Comparison of ENCODE assay signal across 2 cellular contexts in genomic region chr1:46506470-46507219, GRCh38.
TF ChIP-seq lines count a peak whose summit lies in the region.

No MANE protein-coding gene starts in this region.

TF ChIP-seq in GM23338, 12 proteins besides CTCF, POLR2A, EP300 and RAD21:
- TF ChIP-seq REST (IDR thresholded peaks at IDR 0.05; ENCODE audit: unreplicated experiment) (no peak), ETS1 (IDR thresholded peaks at IDR 0.05) (no peak), JUNB (IDR thresholded peaks at IDR 0.05; ENCODE audit: unreplicated experiment) (no peak), STAT1 (IDR thresholded peaks at IDR 0.05; ENCODE audit: unreplicated experiment) (no peak), ZNF462 (CRISPR knock-in tag; IDR thresholded peaks at IDR 0.05) (no peak), NANOG (IDR thresholded peaks at IDR 0.05; ENCODE audit: borderline replicate concordance) (no peak), CREB1 (CRISPR knock-in tag; IDR thresholded peaks at IDR 0.05; ENCODE audit: low read depth) (no peak), ZNF331 (CRISPR knock-in tag; IDR thresholded peaks at IDR 0.05; ENCODE audit: low read depth) (no peak), EZH2phosphoT487 (IDR thresholded peaks at IDR 0.05; ENCODE audit: unreplicated experiment) (no peak), POLR2AphosphoS5 (IDR thresholded peaks at IDR 0.05; ENCODE audit: low read depth) (no peak), EZH2 (IDR thresholded peaks at IDR 0.05; ENCODE audit: low read depth, unreplicated experiment) (no peak)

TF ChIP-seq in H1, 55 proteins besides CTCF, POLR2A, EP300 and RAD21:
- TF ChIP-seq SP4 (IDR thresholded peaks at IDR 0.05; ENCODE audit: low read length): no peak
